19 cellular contexts compared by ENCODE assay signal in the genomic region with DNA sequence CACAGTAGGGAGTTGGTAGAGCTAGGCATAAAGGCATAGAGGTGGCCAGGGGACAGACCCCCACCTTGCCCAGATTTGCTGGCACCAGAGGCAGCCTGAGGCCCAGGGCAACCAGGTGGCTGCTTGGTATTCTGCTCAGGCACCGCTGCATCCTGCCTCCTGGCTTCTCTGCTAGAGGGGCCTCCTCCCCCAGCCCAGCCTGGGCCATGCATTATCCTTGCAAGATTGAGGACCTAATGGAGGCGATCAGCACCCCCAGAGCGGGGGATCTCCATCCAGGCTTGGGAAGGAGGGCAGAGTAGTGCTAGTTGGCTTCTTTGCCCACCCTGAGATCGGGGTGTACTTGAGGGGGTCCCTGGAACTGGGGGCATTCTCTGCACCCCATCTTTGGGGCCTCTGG. TPM values are rescaled to one million over a fixed set of nuclear protein-coding genes. Genes with fewer than 3 reads are reported as not detected.
DNase-seq lines count a peak whose midpoint lies in the region; ATAC-seq and TF ChIP-seq lines count a peak whose summit lies in the region.
"Had no signal": no experiment of that assay in that cellular context is flagged by ENCODE, and none has a peak within 500 bp of the region (broad histone marks: within the 10 kb centered on the region; RNA-seq: fewer than 3 reads in every experiment).

No MANE protein-coding gene starts in this region.

- H3K4me1 Mint-ChIP-seq in glutamatergic neuron (ENCODE audit: low read depth, unreplicated experiment) (peaks cover 53% of the 10 kb centered on the region), endothelial cell (ENCODE audit: unreplicated experiment) (peaks cover 8% of the 10 kb centered on the region)
- H3K4me1 Mint-ChIP-seq: IgD-negative memory B cell had no signal

- 93% methylated on average over 4 of the region's 4 CpGs for WGBS in HUES64
- no CpG with 5 or more reads among the region's 4 CpGs for WGBS in neuronal stem cell (ENCODE audit: extremely low coverage in 2 of 2, insufficient read length in 2 of 2, insufficient replicate concordance in 1 of 2), 2 donors
- WGBS in lower leg skin, 2 donors = 83% methylated on average over 3 to 4 of the region's 4 CpGs

- no peaks in the 10 kb centered on the region for H3K9me3 ChIP-seq in HUES64 (ENCODE audit: insufficient read depth, low read depth, low read length)
- no peaks in the 10 kb centered on the region for H3K9me3 ChIP-seq in neuronal stem cell (replicated peaks in 1 of 2; ENCODE audit: control insufficient read depth in 2 of 2, insufficient read depth in 1 of 2, low read depth in 1 of 2, low read length in 2 of 2)
- H3K9me3 ChIP-seq: A549; BLaER1 treated with 17β-estradiol and CSF1 and Interleukin-3, amounts not matched to agents 10 nM and 100 nM; Peyer's patch had no signal

- H2BK15ac ChIP-seq in neuronal stem cell (ENCODE audit: low read length) = peak overlapping the region; percentile 57

- H3K9me3 Mint-ChIP-seq in glutamatergic neuron (ENCODE audit: unreplicated experiment) (peaks cover 24% of the 10 kb centered on the region), endothelial cell (ENCODE audit: unreplicated experiment) (no peaks in the 10 kb centered on the region)
- H3K9me3 Mint-ChIP-seq: HFFc6, IgD-negative memory B cell had no signal

- H3K18ac ChIP-seq in neuronal stem cell (ENCODE audit: low read length) = peak overlapping the region; percentile 97

- H3K4me1 ChIP-seq in HUES64 (ENCODE audit: insufficient read depth, low read length) (peaks cover 42% of the 10 kb centered on the region), neuronal stem cell (ENCODE audit: control insufficient read depth in 2 of 2, insufficient read depth in 1 of 2, low read depth in 1 of 2, low read length in 2 of 2) (peaks cover 51 to 67% of the 10 kb centered on the region in 2 donors)
- H3K4me1 ChIP-seq: A549, Peyer's patch had no signal

- H3K27ac ChIP-seq in HUES64 (ENCODE audit: low read depth, low read length) = peak overlapping the region; percentile 3; the same call in 1 of the 2 replicates
- H3K27ac ChIP-seq in neuronal stem cell (replicated peaks; ENCODE audit: low read length) = peak overlapping the region; percentile 93
- H3K27ac ChIP-seq: A549; BLaER1 treated with 17β-estradiol and CSF1 and Interleukin-3, amounts not matched to agents 10 nM and 100 nM; Peyer's patch had no signal

- intact Hi-C loops in lower leg skin (cut with DNase I; ENCODE audit: low total_unique reads) = no loop called here

- H3K27me3 Mint-ChIP-seq in glutamatergic neuron (ENCODE audit: unreplicated experiment) = peaks cover 12% of the 10 kb centered on the region
- H3K27me3 Mint-ChIP-seq in endothelial cell (ENCODE audit: unreplicated experiment) = no peaks in the 10 kb centered on the region

- TF ChIP-seq CTCF in glutamatergic neuron (IDR thresholded peaks at IDR 0.05; ENCODE audit: partially characterized antibody, unreplicated experiment) = no peak
- no peak for TF ChIP-seq CTCF in lower leg skin (IDR thresholded peaks at IDR 0.05)
- TF ChIP-seq CTCF in endothelial cell (IDR thresholded peaks at IDR 0.05; ENCODE audit: unreplicated experiment) = no peak

- H3K4me3 ChIP-seq in HUES64 (ENCODE audit: low read length) (no peak overlapping the region), neuronal stem cell (ENCODE audit: low read length in 2 of 2) (no peak overlapping the region), lower leg skin (ENCODE audit: low read depth, poor library complexity, severe bottlenecking) (no peak overlapping the region)
- H3K4me3 ChIP-seq: A549; BLaER1 treated with 17β-estradiol and CSF1 and Interleukin-3, amounts not matched to agents 10 nM and 100 nM; Peyer's patch had no signal

- H3K27ac Mint-ChIP-seq in glutamatergic neuron (ENCODE audit: unreplicated experiment) (peak overlapping the region; percentile 87), endothelial cell (ENCODE audit: unreplicated experiment) (no peak overlapping the region)
- H3K27ac Mint-ChIP-seq: HFFc6, IgD-negative memory B cell had no signal

- ATAC-seq in HG03159 (IDR thresholded peaks at IDR 0.05; ENCODE audit: unreplicated experiment) = no peak
- ATAC-seq: Right ventricle myocardium inferior had no signal

- peak overlapping the region; percentile 56 for H3K14ac ChIP-seq in neuronal stem cell (ENCODE audit: low read length)

- peak overlapping the region; percentile 98 for H4K91ac ChIP-seq in neuronal stem cell (ENCODE audit: low read depth, low read length, poor library complexity)

- H3K23ac ChIP-seq in neuronal stem cell (ENCODE audit: low read depth, low read length, poor library complexity) = peak overlapping the region; percentile 8

- no peaks in the 10 kb centered on the region for H3K36me3 Mint-ChIP-seq in glutamatergic neuron (ENCODE audit: unreplicated experiment)
- H3K36me3 Mint-ChIP-seq in endothelial cell (ENCODE audit: low read depth, unreplicated experiment) = no peaks in the 10 kb centered on the region
- H3K36me3 Mint-ChIP-seq: IgD-negative memory B cell had no signal

- H3K36me3 ChIP-seq in HUES64 (ENCODE audit: insufficient read depth, low read length) (no peaks in the 10 kb centered on the region), neuronal stem cell (replicated peaks in 1 of 2; ENCODE audit: control insufficient read depth in 2 of 2, insufficient read depth in 2 of 2, low read length in 2 of 2) (no peaks in the 10 kb centered on the region)
- H3K36me3 ChIP-seq: BLaER1 treated with 17β-estradiol and CSF1 and Interleukin-3, amounts not matched to agents 10 nM and 100 nM; Peyer's patch had no signal

- no peak overlapping the region for H2AFZ ChIP-seq in neuronal stem cell (ENCODE audit: low read length)

- peak overlapping the region; percentile 99 for H3K4ac ChIP-seq in neuronal stem cell (ENCODE audit: low read length)

- no peak for TF ChIP-seq POLR2A in lower leg skin (IDR thresholded peaks at IDR 0.05)

- H3K4me3 Mint-ChIP-seq in glutamatergic neuron (ENCODE audit: unreplicated experiment) (no peak overlapping the region), endothelial cell (ENCODE audit: unreplicated experiment) (no peak overlapping the region)
- H3K4me3 Mint-ChIP-seq: HFFc6, IgD-negative memory B cell had no signal

- H3K27me3 ChIP-seq in HUES64 (ENCODE audit: insufficient read depth, low read length) (no peaks in the 10 kb centered on the region), neuronal stem cell (ENCODE audit: control insufficient read depth in 3 of 3, insufficient read depth in 3 of 3, low read depth in 1 of 3, low read length in 3 of 3) (no peaks in the 10 kb centered on the region)
- H3K27me3 ChIP-seq: BLaER1 treated with 17β-estradiol and CSF1 and Interleukin-3, amounts not matched to agents 10 nM and 100 nM; Peyer's patch had no signal

- H2BK5ac ChIP-seq in neuronal stem cell (ENCODE audit: low read length) = peak overlapping the region; percentile 100

- H4K8ac ChIP-seq in neuronal stem cell (ENCODE audit: low read depth, low read length) = peak overlapping the region; percentile 77

- no peak overlapping the region for H3K9ac ChIP-seq in HUES64 (ENCODE audit: low read depth, low read length)
- H3K9ac ChIP-seq in neuronal stem cell (ENCODE audit: low read depth, low read length, poor library complexity) = peak overlapping the region; percentile 63
- H3K9ac ChIP-seq: BLaER1 treated with 17β-estradiol and CSF1 and Interleukin-3, amounts not matched to agents 10 nM and 100 nM had no signal

- H3K4me2 ChIP-seq in neuronal stem cell (ENCODE audit: insufficient read depth, low read length, poor library complexity, severe bottlenecking) = no peak overlapping the region
- H3K4me2 ChIP-seq: A549; BLaER1 treated with 17β-estradiol and CSF1 and Interleukin-3, amounts not matched to agents 10 nM and 100 nM had no signal

- peak overlapping the region; percentile 100 for H2BK120ac ChIP-seq in neuronal stem cell (ENCODE audit: low read depth, low read length)

- H3K79me1 ChIP-seq in neuronal stem cell (ENCODE audit: low read depth, low read length) = no peaks in the 10 kb centered on the region

- peak overlapping the region; percentile 97 for H2BK12ac ChIP-seq in neuronal stem cell (ENCODE audit: low read length)

- H2AK5ac ChIP-seq in neuronal stem cell (ENCODE audit: low read depth, low read length) = peak overlapping the region; percentile 2

- DNase-seq in D341Med (ENCODE audit: low spot score) = peak; percentile 43
- DNase-seq in glutamatergic neuron = no peak
- DNase-seq in neuronal stem cell (ENCODE audit: low spot score) = no peak
- no peak for DNase-seq in lower leg skin (ENCODE audit: low spot score in 2 of 2)
- DNase-seq in endothelial cell (ENCODE audit: low spot score) = no peak
- DNase-seq: GOT3, HFFc6, NCI-H1105, NCI-H187, NCI-H446 treated with DMSO at 0.1 percent for 48 hours, NCI-H748 treated with DMSO at 0.1 percent for 48 hours, Peyer's patch had no signal

RNA-seq across cellular contexts. Expression of gene CDK5RAP3, which starts 23.8 kb away (rescaled TPM):
- polyA plus RNA-seq in HUES64 (2013, experiment 1 of 2) = 88.9 TPM
- polyA plus RNA-seq in HUES64 (2013, experiment 2 of 2) = 96.2 TPM
- total RNA-seq in glutamatergic neuron (ENCODE audit: unreplicated experiment) (196 TPM), lower leg skin (100 to 1,000 TPM in 3 of 4 donors, 10 to 100 TPM in 1; 95.8 to 115 (median 107) TPM), endothelial cell (ENCODE audit: unreplicated experiment) (156 TPM)
- polyA plus RNA-seq in neuronal stem cell (2013, experiment 1 of 2) = 193 TPM
- 185 TPM for polyA plus RNA-seq in neuronal stem cell (2013, experiment 2 of 2)

RNA-seq across cellular contexts. Expression of gene PRR15L, which starts 37.0 kb away (rescaled TPM):
- not detected for polyA plus RNA-seq in HUES64 (2013, experiment 1 of 2)
- polyA plus RNA-seq in HUES64 (2013, experiment 2 of 2) = not detected
- total RNA-seq in glutamatergic neuron (ENCODE audit: unreplicated experiment) (not detected), lower leg skin (10 to 100 TPM in 3 of 4 donors, 1 to 10 TPM in 1; 9.9 to 45.1 (median 24.3) TPM), endothelial cell (ENCODE audit: unreplicated experiment) (not detected)
- 0.04 TPM for polyA plus RNA-seq in neuronal stem cell (2013, experiment 1 of 2)
- not detected for polyA plus RNA-seq in neuronal stem cell (2013, experiment 2 of 2)
- total RNA-seq: HFFc6, LHCN-M2, Right ventricle myocardium inferior had no signal
- polyA plus RNA-seq: IgD-negative memory B cell had no signal

RNA-seq across cellular contexts. Expression of gene COPZ2, which starts 42.9 kb away (rescaled TPM):
- 0.70 TPM for polyA plus RNA-seq in HUES64 (2013, experiment 1 of 2)
- 1.2 TPM for polyA plus RNA-seq in HUES64 (2013, experiment 2 of 2)
- total RNA-seq in glutamatergic neuron (ENCODE audit: unreplicated experiment) (not detected), lower leg skin (10 to 100 TPM in 3 of 4 donors, 1 to 10 TPM in 1; 9.1 to 16.9 (median 12.9) TPM), endothelial cell (ENCODE audit: unreplicated experiment) (not detected)
- polyA plus RNA-seq in neuronal stem cell (2013, experiment 1 of 2) = 1.5 TPM
- 2.3 TPM for polyA plus RNA-seq in neuronal stem cell (2013, experiment 2 of 2)

RNA-seq across cellular contexts. Expression of gene PNPO, which starts 53.3 kb away (rescaled TPM):
- 8.6 TPM for polyA plus RNA-seq in HUES64 (2013, experiment 1 of 2)
- polyA plus RNA-seq in HUES64 (2013, experiment 2 of 2) = 9.8 TPM
- total RNA-seq in glutamatergic neuron (ENCODE audit: unreplicated experiment) (6.0 TPM), lower leg skin (10 to 100 TPM; 20.2 to 36.8 (median 30.3) TPM), endothelial cell (ENCODE audit: unreplicated experiment) (16.4 TPM)
- polyA plus RNA-seq in neuronal stem cell (2013, experiment 1 of 2) = 3.1 TPM
- polyA plus RNA-seq in neuronal stem cell (2013, experiment 2 of 2) = 2.7 TPM

RNA-seq across cellular contexts. Expression of gene NFE2L1, which starts 53.4 kb away (rescaled TPM):
- 101 TPM for polyA plus RNA-seq in HUES64 (2013, experiment 1 of 2)
- 104 TPM for polyA plus RNA-seq in HUES64 (2013, experiment 2 of 2)
- 190 TPM for total RNA-seq in glutamatergic neuron (ENCODE audit: unreplicated experiment)
- 69.4 TPM for polyA plus RNA-seq in neuronal stem cell (2013, experiment 1 of 2)
- polyA plus RNA-seq in neuronal stem cell (2013, experiment 2 of 2) = 72.5 TPM
- total RNA-seq in lower leg skin = 100 to 1,000 TPM in 3 of 4 donors, 10 to 100 TPM in 1; 97.2 to 158 (median 117) TPM
- 243 TPM for total RNA-seq in endothelial cell (ENCODE audit: unreplicated experiment)

Comparison
In these comparisons a context has a peak if more than half of its experiments do, and no peak if none do; other contexts are left out.
1. RNA of gene PRR15L, which starts 37.0 kb away (total RNA-seq): 9.9 to 45.1 TPM in lower leg skin; not detected in glutamatergic neuron (single experiment) and not detected in endothelial cell (single experiment); every median in the first group is over 10 times any median in the second.